12 cellular contexts compared by ENCODE assay signal in the genomic region with DNA sequence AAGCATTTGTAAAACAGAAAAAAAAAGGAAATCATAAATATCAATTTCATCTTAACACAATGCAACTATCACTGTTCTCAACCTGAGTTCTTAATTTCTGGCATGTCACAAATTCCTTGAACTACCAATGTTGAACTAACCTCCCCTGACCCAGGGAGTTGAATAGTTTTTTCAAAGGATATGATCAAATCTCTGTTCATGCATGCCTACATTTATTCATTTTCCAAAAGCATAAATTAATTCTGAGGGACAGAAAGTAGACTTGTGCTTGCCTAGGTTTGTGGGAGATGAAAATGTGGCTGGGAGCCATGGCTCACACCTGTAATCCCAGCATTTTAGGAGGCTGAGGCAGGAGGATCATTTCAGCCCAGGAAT.
DNase-seq lines count a peak whose midpoint lies in the region; ATAC-seq, FAIRE-seq and TF ChIP-seq lines count a peak whose summit lies in the region.
"Had no signal": no experiment of that assay in that cellular context is flagged by ENCODE, and none has a peak within 500 bp of the region (broad histone marks: within the 10 kb centered on the region; RNA-seq: fewer than 3 reads in every experiment).

No MANE protein-coding gene starts in this region.

- DNase-seq in RWPE2 (ENCODE audit: low spot score) (no peak), H1 (ENCODE audit: low read depth in 1 of 2, low spot score in 2 of 2) (no peak), progenitor cell of endocrine pancreas (ENCODE audit: low spot score, unreplicated experiment) (no peak), T-cell (no peak), heart left ventricle (no peak)
- no peak for DNase-seq in activated CD8-positive, alpha-beta memory T cell treated with anti-CD3 and anti-CD28 coated beads, Interleukin-2, amount 50 U/mL, for 4 hours
- DNase-seq: aorta; effector memory CD4-positive, alpha-beta T cell; NCI-H1417; NCI-H69 had no signal

- POLR2A ChIA-PET in H1 (lab: Charles Lee; ENCODE audit: partially characterized antibody) (interaction anchor here (0.6 to 2.0 kb wide), 3 partner anchors 9 to 329 kb away, joined by 4 to 5 read pairs (median 4); no protein-coding TSS in a partner anchor), T-cell (lab: Charles Lee) (no interaction called here)

- H3K9ac ChIP-seq in ES-I3 (ENCODE audit: low read depth, low read length) = peak overlapping the region; percentile 34; the same call in 1 of the 2 replicates
- no peak overlapping the region for H3K9ac ChIP-seq in H1 (replicated peaks in 1 of 4; ENCODE audit: extremely low read depth in 1 of 4, low read depth in 3 of 4, low read length in 3 of 4)

- no peaks in the 10 kb centered on the region for H3K27me3 ChIP-seq in RWPE2 (ENCODE audit: insufficient read depth, poor library complexity, severe bottlenecking)
- H3K27me3 ChIP-seq in H1 (replicated peaks in 1 of 4; ENCODE audit: control insufficient read depth in 3 of 4, extremely low read depth in 1 of 4, insufficient read depth in 3 of 4, low read length in 3 of 4) = no peaks in the 10 kb centered on the region
- no peaks in the 10 kb centered on the region for H3K27me3 ChIP-seq in heart left ventricle

- no peak for TF ChIP-seq EP300 in H1 (IDR thresholded peaks at IDR 0.05; ENCODE audit: borderline replicate concordance in 1 of 2, low read depth in 2 of 2, low read length in 2 of 2)

- peak overlapping the region; percentile 9; the same call in 1 of the 2 replicates for H2BK20ac ChIP-seq in H1 (ENCODE audit: low read length)

- H3K9me3 Mint-ChIP-seq in progenitor cell of endocrine pancreas (ENCODE audit: low read depth) = no peaks in the 10 kb centered on the region
- no peaks in the 10 kb centered on the region for H3K9me3 Mint-ChIP-seq in T-cell

- ATAC-seq in RWPE2 (ENCODE audit: low read depth) (no peak), T-cell (replicated peaks in 1 of 4) (no peak), GM19455 (IDR thresholded peaks at IDR 0.05; ENCODE audit: unreplicated experiment) (no peak), heart left ventricle (no peak)

- no peak overlapping the region for H4K8ac ChIP-seq in H1 (ENCODE audit: extremely low read depth, insufficient read depth, low read length)

- TF ChIP-seq POLR2A in H1 (IDR thresholded peaks at IDR 0.05; ENCODE audit: control extremely low read depth in 1 of 2, low read depth in 2 of 2, low read length in 2 of 2) (no peak), heart left ventricle (IDR thresholded peaks at IDR 0.05) (no peak)

- no peak overlapping the region for H4K5ac ChIP-seq in H1 (ENCODE audit: insufficient read length, low read depth, low read length)

- H3K4me2 ChIP-seq in H1 (ENCODE audit: insufficient read depth in 1 of 2, low read depth in 2 of 2, low read length in 2 of 2) = no peak overlapping the region

- no peak overlapping the region for H3K18ac ChIP-seq in H1 (ENCODE audit: extremely low read depth, low read length)

- H3K14ac ChIP-seq in H1 (ENCODE audit: insufficient read length) = no peak overlapping the region

- H3K27me3 Mint-ChIP-seq in progenitor cell of endocrine pancreas = peaks cover 3% of the 10 kb centered on the region
- H3K27me3 Mint-ChIP-seq in T-cell = no peaks in the 10 kb centered on the region

- TF ChIP-seq CTCF in RWPE2 (IDR thresholded peaks at IDR 0.05; ENCODE audit: poor library complexity, severe bottlenecking) (no peak), H1 (IDR thresholded peaks at IDR 0.05; ENCODE audit: control extremely low read depth in 1 of 3, insufficient read depth in 1 of 3, low read depth in 1 of 3, low read length in 3 of 3) (no peak), progenitor cell of endocrine pancreas (IDR thresholded peaks at IDR 0.05; ENCODE audit: unreplicated experiment) (no peak), heart left ventricle (IDR thresholded peaks at IDR 0.05) (no peak)

- H3K4me3 Mint-ChIP-seq in progenitor cell of endocrine pancreas (ENCODE audit: low read depth) (no peak overlapping the region), T-cell (no peak overlapping the region)

- H2BK120ac ChIP-seq in H1 (replicated peaks; ENCODE audit: low read depth, low read length) = no peak overlapping the region

- no peak for FAIRE-seq in H1 (lab: Jason Lieb, UNC)

- H3K56ac ChIP-seq in H1 (replicated peaks; ENCODE audit: insufficient read length, low read depth, low read length) = no peak overlapping the region

- H3K23ac ChIP-seq in H1 (ENCODE audit: insufficient read length) = no peak overlapping the region

- no peaks in the 10 kb centered on the region for H4K20me1 ChIP-seq in H1 (replicated peaks in 1 of 2; ENCODE audit: control insufficient read depth in 1 of 2, insufficient read depth in 2 of 2, low read length in 2 of 2)

- CTCF ChIA-PET in H1 (lab: Charles Lee; ENCODE audit: partially characterized antibody) (interaction anchor here (0.6 to 1.7 kb wide), 2 partner anchors 39 to 1372 kb away, joined by 4 read pairs; no protein-coding TSS in a partner anchor), T-cell (lab: Charles Lee) (interaction anchor here in 1 of 2 donors (0.6 kb wide), 1 partner anchor 173 kb away, joined by 5 read pairs; no protein-coding TSS in a partner anchor)

- no peak overlapping the region for H2BK5ac ChIP-seq in H1 (ENCODE audit: low read depth, low read length)

- no peaks in the 10 kb centered on the region for H3K79me1 ChIP-seq in H1 (ENCODE audit: low read depth, low read length)

- H3K9me3 ChIP-seq in ES-I3 (ENCODE audit: control insufficient read depth, insufficient read depth, low read length) = no peaks in the 10 kb centered on the region
- H3K9me3 ChIP-seq in RWPE2 (ENCODE audit: severe bottlenecking) = no peaks in the 10 kb centered on the region
- H3K9me3 ChIP-seq in H1 (ENCODE audit: insufficient read depth in 2 of 2, low read depth in 1 of 2, low read length in 1 of 2) = peaks cover 0 to 2% of the 10 kb centered on the region in 2 experiments; a peak in 1 of 4 replicates
- no peaks in the 10 kb centered on the region for H3K9me3 ChIP-seq in heart left ventricle

- H3K36me3 ChIP-seq in ES-I3 (ENCODE audit: insufficient read depth, low read length) (no peaks in the 10 kb centered on the region), RWPE2 (ENCODE audit: low read depth) (no peaks in the 10 kb centered on the region), H1 (ENCODE audit: control insufficient read depth in 2 of 4, insufficient read depth in 4 of 4, low read length in 3 of 4) (no peaks in the 10 kb centered on the region), heart left ventricle (no peaks in the 10 kb centered on the region)

- H2BK15ac ChIP-seq in H1 (ENCODE audit: low read length) = no peak overlapping the region

- H3K4me3 ChIP-seq in RWPE2 (ENCODE audit: severe bottlenecking) (no peak overlapping the region), H1 (ENCODE audit: extremely low read depth in 1 of 4, insufficient read depth in 2 of 4, low read depth in 3 of 4, low read length in 4 of 4) (no peak overlapping the region), heart left ventricle (no peak overlapping the region)

- no peak overlapping the region for H3K4ac ChIP-seq in H1 (replicated peaks; ENCODE audit: insufficient read length, low read depth, low read length)

- peaks cover 36% of the 10 kb centered on the region for H3K4me1 ChIP-seq in ES-I3 (ENCODE audit: insufficient read depth, low read length)
- H3K4me1 ChIP-seq in RWPE2 (ENCODE audit: insufficient read depth, poor library complexity, severe bottlenecking) = peaks cover 48% of the 10 kb centered on the region
- peaks cover 9 to 21% (median 11%) of the 10 kb centered on the region in 4 experiments for H3K4me1 ChIP-seq in H1 (replicated peaks in 1 of 4; ENCODE audit: control insufficient read depth in 3 of 4, insufficient read depth in 4 of 4, low read length in 3 of 4)
- peaks cover 0 to 34% (median 21%) of the 10 kb centered on the region in 12 donors for H3K4me1 ChIP-seq in heart left ventricle

- H3K36me3 Mint-ChIP-seq in progenitor cell of endocrine pancreas (ENCODE audit: insufficient read depth) (no peaks in the 10 kb centered on the region), T-cell (no peaks in the 10 kb centered on the region)

- H3K27ac ChIP-seq in RWPE2 (ENCODE audit: poor library complexity, severe bottlenecking) = peak overlapping the region; percentile 99
- no peak overlapping the region for H3K27ac ChIP-seq in H1 (ENCODE audit: low read depth, low read length)
- H3K27ac ChIP-seq in heart left ventricle = peak overlapping the region in 2 of 12 donors; percentile 81 to 88

- peak overlapping the region; percentile 33 for H3K27ac Mint-ChIP-seq in progenitor cell of endocrine pancreas
- peak overlapping the region in 1 of 2 donors; percentile 71 for H3K27ac Mint-ChIP-seq in T-cell

- no peaks in the 10 kb centered on the region for H3K79me2 ChIP-seq in H1 (ENCODE audit: control insufficient read depth in 1 of 2, insufficient read depth in 2 of 2, low read length in 2 of 2)

- H4K91ac ChIP-seq in H1 (replicated peaks; ENCODE audit: insufficient read length, low read length) = no peak overlapping the region

- intact Hi-C loops in heart left ventricle (cut with DNase I) = loop anchor here in 1 of 10 donors (2.0 kb wide), 1 partner anchor 31 kb away; no protein-coding TSS in a partner anchor

- no peak overlapping the region for H2AK5ac ChIP-seq in H1 (ENCODE audit: low read depth, low read length)

- H2AFZ ChIP-seq in H1 (ENCODE audit: low read length) = no peak overlapping the region

- no peak overlapping the region for H2BK12ac ChIP-seq in H1 (ENCODE audit: low read depth, low read length)

- H3K4me1 Mint-ChIP-seq in progenitor cell of endocrine pancreas (ENCODE audit: low read depth) (peaks cover 31% of the 10 kb centered on the region), T-cell (peaks cover 12 to 22% (median 20%) of the 10 kb centered on the region in 3 donors)

- no peaks in the 10 kb centered on the region for H3K23me2 ChIP-seq in H1 (ENCODE audit: low read depth, low read length)

- TF ChIP-seq RAD21 in H1 (IDR thresholded peaks at IDR 0.05 in 1 of 2, conservative IDR thresholded peaks at IDR 0.05 in 1 of 2; ENCODE audit: low read depth in 2 of 2, low read length in 2 of 2) = no peak

TF ChIP-seq in H1, 55 proteins besides CTCF, POLR2A, EP300 and RAD21 (continues in another document):
- TF ChIP-seq TEAD4 (IDR thresholded peaks at IDR 0.05; ENCODE audit: low read depth, low read length) (no peak), YY1 (IDR thresholded peaks at IDR 0.05; ENCODE audit: low read depth, low read length) (no peak), NANOG (IDR thresholded peaks at IDR 0.05; ENCODE audit: insufficient read depth, low read depth, low read length, poor library complexity, severe bottlenecking) (no peak), HDAC6 (IDR thresholded peaks at IDR 0.05; ENCODE audit: low read depth, low read length) (no peak), SRF (IDR thresholded peaks at IDR 0.05; ENCODE audit: low read depth, low read length) (no peak), NRF1 (IDR thresholded peaks at IDR 0.05; ENCODE audit: low read depth, low read length) (no peak), CBX5 (IDR thresholded peaks at IDR 0.05; ENCODE audit: low read depth, low read length) (no peak), POU5F1 (IDR thresholded peaks at IDR 0.05; ENCODE audit: low read depth, low read length) (no peak), POLR2AphosphoS5 (IDR thresholded peaks at IDR 0.05; ENCODE audit: low read depth, low read length) (no peak)
- TF ChIP-seq, protein P1, sequence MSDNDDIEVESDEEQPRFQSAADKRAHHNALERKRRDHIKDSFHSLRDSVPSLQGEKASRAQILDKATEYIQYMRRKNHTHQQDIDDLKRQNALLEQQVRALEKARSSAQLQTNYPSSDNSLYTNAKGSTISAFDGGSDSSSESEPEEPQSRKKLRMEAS (IDR thresholded peaks at IDR 0.05) = no peak
